19 cellular contexts compared by ENCODE assay signal in the genomic region with DNA sequence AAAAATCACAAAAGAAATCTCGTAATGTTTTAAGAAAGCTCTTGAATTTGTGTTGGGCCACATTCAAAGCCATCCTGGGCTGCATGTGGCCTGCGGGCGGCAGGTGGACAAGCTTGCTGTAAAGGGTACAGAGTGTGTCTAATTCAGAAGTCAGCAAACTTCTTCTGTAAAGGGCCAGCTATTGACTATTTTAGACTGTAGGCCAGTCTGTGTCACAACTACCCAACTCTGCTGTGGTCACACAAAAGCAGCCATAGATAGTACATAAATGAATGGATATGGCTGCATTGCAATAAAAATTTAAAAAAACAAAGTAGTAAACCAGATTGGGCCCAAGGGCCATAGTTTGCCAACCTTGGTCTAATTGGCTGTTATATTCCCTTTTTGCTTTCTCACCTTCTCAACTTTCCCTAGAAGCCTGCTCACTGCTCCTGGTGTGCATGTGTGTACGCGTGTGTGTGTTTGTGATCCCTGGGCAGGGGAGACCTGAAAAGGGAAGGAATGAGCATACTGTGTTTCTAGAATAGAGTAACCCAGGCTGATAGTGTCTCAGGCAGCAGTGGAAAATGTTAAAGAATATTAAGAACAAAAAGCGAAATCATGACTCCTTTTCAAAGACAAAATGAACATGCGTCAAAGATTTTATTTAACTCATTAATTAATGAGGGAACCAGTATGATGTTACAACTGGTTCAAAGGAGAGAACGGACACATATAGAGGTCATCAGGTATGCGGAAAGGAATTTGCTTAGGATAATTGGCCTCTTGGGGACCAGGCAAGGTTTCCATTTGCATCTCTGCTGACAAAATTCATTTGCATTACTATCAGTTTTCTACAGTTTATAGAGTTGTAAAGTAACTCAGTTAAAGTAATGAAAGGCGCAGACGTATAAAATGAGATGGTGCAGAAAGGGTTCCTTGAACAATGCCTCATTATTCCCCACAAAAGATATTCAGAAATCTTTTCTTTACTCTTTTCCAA.
"Had no signal": no experiment of that assay in that cellular context is flagged by ENCODE, and none has a peak within 500 bp of the region (broad histone marks: within the 10 kb centered on the region; RNA-seq: fewer than 3 reads in every experiment).

No MANE protein-coding gene starts in this region.

- H3K4me1 Mint-ChIP-seq: activated CD8-positive, alpha-beta memory T cell treated with anti-CD3 and anti-CD28 coated beads, Interleukin-2, amount 10 ng/mL, durations not matched to agents 7 days and 5 days; naive B cell had no signal

- H3K9me3 ChIP-seq: stomach, thoracic aorta, uterus had no signal

- H3K27ac ChIP-seq: stomach, thoracic aorta, uterus had no signal

- H3K4me3 Mint-ChIP-seq: activated CD8-positive, alpha-beta memory T cell treated with anti-CD3 and anti-CD28 coated beads, Interleukin-2, amount 10 ng/mL, durations not matched to agents 7 days and 5 days; activated naive CD8-positive, alpha-beta T cell; activated T-cell treated with anti-CD3 and anti-CD28 coated beads, Interleukin-2, amount 50 U/mL, for 24 hours; brain; dendritic cell treated with granulocyte-macrophage colony-stimulating factor and Interleukin-4, amounts not matched to agents 40 ng/mL and 50 ng/mL, for 4 days; effector memory CD8-positive, alpha-beta T cell had no signal

- H3K4me1 ChIP-seq: stomach, uterus had no signal

- H3K36me3 Mint-ChIP-seq: activated CD8-positive, alpha-beta memory T cell treated with anti-CD3 and anti-CD28 coated beads, Interleukin-2, amount 10 ng/mL, durations not matched to agents 7 days and 5 days; activated naive CD8-positive, alpha-beta T cell; brain; naive B cell had no signal

- H3K9me3 Mint-ChIP-seq: dendritic cell treated with granulocyte-macrophage colony-stimulating factor and Interleukin-4, amounts not matched to agents 40 ng/mL and 50 ng/mL, for 4 days; effector memory CD8-positive, alpha-beta T cell had no signal

- H3K36me3 ChIP-seq: left ventricle myocardium inferior, stomach, thoracic aorta, uterus had no signal

- H3K4me3 ChIP-seq: left ventricle myocardium inferior, stomach, thoracic aorta, uterus had no signal

- DNase-seq: activated CD4-positive, alpha-beta T cell treated with anti-CD3 and anti-CD28 coated beads, Interleukin-2, amount 50 U/mL, for 48 hours; activated CD4-positive, CD25-positive, alpha-beta regulatory T cell treated with anti-CD3 and anti-CD28 coated beads, Interleukin-2, amount 50 U/mL, for 72 hours; activated CD8-positive, alpha-beta memory T cell treated with anti-CD3 and anti-CD28 coated beads, Interleukin-2, amount 10 ng/mL, durations not matched to agents 7 days and 5 days; activated effector memory CD4-positive, alpha-beta T cell treated with anti-CD3 and anti-CD28 coated beads, Interleukin-2, amount 50 U/mL, for 16 hours; activated T-cell treated with anti-CD3 and anti-CD28 coated beads, Interleukin-2, amount 50 U/mL, for 24 hours; amygdala; effector memory CD8-positive, alpha-beta T cell; erythroblast; hypothalamus; left ventricle myocardium inferior; naive B cell; retina; stimulated activated CD4-positive, alpha-beta T cell treated with anti-CD3 and anti-CD28 coated beads, Interleukin-4, amount 100 ng/mL, for 24 hours; stomach; uterus had no signal

- H3K27me3 ChIP-seq: stomach, uterus had no signal

- H3K27me3 Mint-ChIP-seq: brain had no signal

- ATAC-seq: activated CD8-positive, alpha-beta memory T cell treated with anti-CD3 and anti-CD28 coated beads, Interleukin-2, amount 10 ng/mL, durations not matched to agents 7 days and 5 days; effector memory CD8-positive, alpha-beta T cell had no signal

- H3K27ac Mint-ChIP-seq: activated CD8-positive, alpha-beta memory T cell treated with anti-CD3 and anti-CD28 coated beads, Interleukin-2, amount 10 ng/mL, durations not matched to agents 7 days and 5 days; activated naive CD8-positive, alpha-beta T cell; activated T-cell treated with anti-CD3 and anti-CD28 coated beads, Interleukin-2, amount 50 U/mL, for 24 hours; dendritic cell treated with granulocyte-macrophage colony-stimulating factor and Interleukin-4, amounts not matched to agents 40 ng/mL and 50 ng/mL, for 4 days; effector memory CD8-positive, alpha-beta T cell; naive B cell had no signal
